16 cellular contexts compared by ENCODE assay signal in the genomic region with DNA sequence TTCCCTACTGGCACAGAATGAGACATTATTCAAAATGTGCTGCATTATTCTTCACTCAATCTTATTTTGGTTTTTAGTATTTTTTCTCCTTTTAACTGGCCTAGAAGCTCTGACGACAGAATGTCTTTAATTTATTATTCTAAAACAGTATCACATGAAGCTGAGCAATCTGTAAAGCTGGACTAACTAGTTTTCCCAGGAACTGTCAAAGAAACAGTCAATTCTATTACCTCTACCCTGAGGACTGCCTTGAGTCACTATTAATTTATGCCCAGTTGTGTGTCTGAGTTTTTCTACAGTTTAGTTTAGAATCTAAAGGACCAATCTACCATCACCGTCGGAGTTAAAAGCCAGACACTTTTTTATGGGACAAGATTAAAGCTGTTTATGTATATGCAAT. TPM values are rescaled to one million over a fixed set of nuclear protein-coding genes. Genes with fewer than 3 reads are reported as not detected.
DNase-seq lines count a peak whose midpoint lies in the region; ATAC-seq, FAIRE-seq and TF ChIP-seq lines count a peak whose summit lies in the region.
"Had no signal": no experiment of that assay in that cellular context is flagged by ENCODE, and none has a peak within 500 bp of the region (broad histone marks: within the 10 kb centered on the region; RNA-seq: fewer than 3 reads in every experiment).

No MANE protein-coding gene starts in this region.

- no peaks in the 10 kb centered on the region for H3K9me3 Mint-ChIP-seq in type B pancreatic cell
- peaks cover 0 to 2% (median 0%) of the 10 kb centered on the region in 8 donors for H3K9me3 Mint-ChIP-seq in CD4-positive, alpha-beta memory T cell
- H3K9me3 Mint-ChIP-seq: CD8-positive, alpha-beta memory T cell; H9; IgD-negative memory B cell had no signal

- DNase-seq in RWPE1 (ENCODE audit: low spot score) (peak; percentile 14), epithelial cell of prostate (ENCODE audit: low read depth, low spot score) (peak; percentile 48), keratinocyte (ENCODE audit: low read depth, low spot score) (no peak), type B pancreatic cell (ENCODE audit: extremely low spot score, unreplicated experiment) (no peak), NCI-H510A treated with DMSO at 0.1 percent for 48 hours (lab: John Stamatoyannopoulos, UW) (no peak)
- no peak for DNase-seq in CD4-positive, alpha-beta memory T cell
- DNase-seq: BE2C; CD8-positive, alpha-beta memory T cell; DMS79 treated with DMSO at 0.1 percent for 48 hours; H9; NCI-H187; NCI-H345; SJCRH30 had no signal

- no peak overlapping the region for H3K27ac ChIP-seq in RWPE1
- peak overlapping the region; percentile 72 for H3K27ac ChIP-seq in epithelial cell of prostate
- H3K27ac ChIP-seq in keratinocyte (ENCODE audit: control insufficient read depth, insufficient read depth, low read length): peak overlapping the region; percentile 77
- no peak overlapping the region for H3K27ac ChIP-seq in CD4-positive, alpha-beta memory T cell (ENCODE audit: low read depth, low read length)
- H3K27ac ChIP-seq: SJCRH30 had no signal

- H3K4me2 ChIP-seq in keratinocyte (ENCODE audit: control insufficient read depth, extremely low read depth, insufficient read depth, low read depth, low read length): peak overlapping the region; percentile 9

- H3K9ac ChIP-seq in keratinocyte (ENCODE audit: control insufficient read depth, extremely low read depth, insufficient read depth, low read length): no peak overlapping the region

- H3K79me2 ChIP-seq in keratinocyte (ENCODE audit: control insufficient read depth, insufficient read depth, low read length): peaks cover 70% of the 10 kb centered on the region

- no peaks in the 10 kb centered on the region for H3K27me3 Mint-ChIP-seq in type B pancreatic cell
- H3K27me3 Mint-ChIP-seq in CD4-positive, alpha-beta memory T cell: no peaks in the 10 kb centered on the region
- H3K27me3 Mint-ChIP-seq: CD8-positive, alpha-beta memory T cell; IgD-negative memory B cell had no signal

- intact Hi-C loops in CD4-positive, alpha-beta memory T cell (cut with micrococcal nuclease): no loop called here

- H2AFZ ChIP-seq in keratinocyte (ENCODE audit: control insufficient read depth, low read length): no peak overlapping the region

- H3K4me3 Mint-ChIP-seq in type B pancreatic cell: peak overlapping the region; percentile 67
- no peak overlapping the region for H3K4me3 Mint-ChIP-seq in CD4-positive, alpha-beta memory T cell
- H3K4me3 Mint-ChIP-seq: CD8-positive, alpha-beta memory T cell; H9; IgD-negative memory B cell had no signal

- CTCF ChIA-PET in RWPE1 (lab: Yijun Ruan, JAX): no interaction called here
- CTCF ChIA-PET in CD4-positive, alpha-beta memory T cell (lab: Charles Lee; ENCODE audit: partially characterized antibody): interaction anchor here (0.6 kb wide), 1 partner anchor 21 kb away, joined by 3 read pairs; no protein-coding TSS in a partner anchor

- TF ChIP-seq CTCF in RWPE1 (conservative IDR thresholded peaks at IDR 0.05; ENCODE audit: low read depth) (no peak), keratinocyte (optimal IDR thresholded peaks at IDR 0.05 in 1 of 3, IDR thresholded peaks at IDR 0.05 in 1 of 3, conservative IDR thresholded peaks at IDR 0.05 in 1 of 3; ENCODE audit: extremely low read depth in 1 of 3, insufficient read depth in 2 of 3, low read length in 3 of 3) (no peak), type B pancreatic cell (conservative IDR thresholded peaks at IDR 0.05) (no peak)

- peaks cover 29% of the 10 kb centered on the region for H3K4me1 ChIP-seq in keratinocyte (ENCODE audit: control insufficient read depth, extremely low read depth, insufficient read depth, low read length)
- no peaks in the 10 kb centered on the region for H3K4me1 ChIP-seq in CD4-positive, alpha-beta memory T cell (ENCODE audit: insufficient read depth, low read length)
- H3K4me1 ChIP-seq: BE2C, SJCRH30 had no signal

- H3K27me3 ChIP-seq in keratinocyte (ENCODE audit: control insufficient read depth, extremely low read depth, insufficient read depth, low read length): no peaks in the 10 kb centered on the region
- no peaks in the 10 kb centered on the region for H3K27me3 ChIP-seq in CD4-positive, alpha-beta memory T cell (ENCODE audit: insufficient read depth, low read length)
- H3K27me3 ChIP-seq: BE2C, SJCRH30 had no signal

- no peak overlapping the region for H3K4me3 ChIP-seq in keratinocyte (ENCODE audit: control insufficient read depth in 2 of 3, extremely low read depth in 1 of 3, insufficient read depth in 2 of 3, low read depth in 1 of 3, low read length in 3 of 3)
- no peak overlapping the region for H3K4me3 ChIP-seq in CD4-positive, alpha-beta memory T cell (ENCODE audit: low read length in 2 of 2)
- H3K4me3 ChIP-seq: SJCRH30 had no signal

- peaks cover 2% of the 10 kb centered on the region for H4K20me1 ChIP-seq in keratinocyte (ENCODE audit: control insufficient read depth, extremely low read depth, insufficient read depth, low read length)

- dilution Hi-C loops in keratinocyte (cut with MboI; ENCODE audit: extremely low pct_ligation_motif_present, low sequenced_read_pairs): no loop called here

- H3K36me3 ChIP-seq in keratinocyte (ENCODE audit: control insufficient read depth in 2 of 2, extremely low read depth in 1 of 2, insufficient read depth in 2 of 2, low read length in 2 of 2): peaks cover 1 to 11% of the 10 kb centered on the region in 2 experiments
- H3K36me3 ChIP-seq in CD4-positive, alpha-beta memory T cell (ENCODE audit: insufficient read depth, low read length): peaks cover 6% of the 10 kb centered on the region
- H3K36me3 ChIP-seq: BE2C, SJCRH30 had no signal

- no peak for ATAC-seq in GM18873 (IDR thresholded peaks at IDR 0.05; ENCODE audit: low FRiP score, unreplicated experiment)

- POLR2A ChIA-PET in RWPE1 (lab: Yijun Ruan, JAX; ENCODE audit: low non-redundant PET): no interaction called here
- POLR2A ChIA-PET in CD4-positive, alpha-beta memory T cell (lab: Charles Lee; ENCODE audit: partially characterized antibody): no interaction called here

- H3K4me1 Mint-ChIP-seq in type B pancreatic cell (ENCODE audit: unreplicated experiment): peaks cover 10% of the 10 kb centered on the region
- peaks cover 0 to 17% (median 14%) of the 10 kb centered on the region in 4 donors for H3K4me1 Mint-ChIP-seq in CD4-positive, alpha-beta memory T cell

- H3K27ac Mint-ChIP-seq in type B pancreatic cell: peak overlapping the region; percentile 92
- H3K27ac Mint-ChIP-seq in CD4-positive, alpha-beta memory T cell: no peak overlapping the region
- H3K27ac Mint-ChIP-seq: H9 had no signal

- H3K9me1 ChIP-seq in keratinocyte (ENCODE audit: control insufficient read depth, extremely low read depth, insufficient read depth, low read length): peaks cover 2% of the 10 kb centered on the region

- peaks cover 3% of the 10 kb centered on the region for H3K36me3 Mint-ChIP-seq in type B pancreatic cell
- peaks cover 31 to 38% of the 10 kb centered on the region in 2 donors for H3K36me3 Mint-ChIP-seq in CD4-positive, alpha-beta memory T cell

- H3K9me3 ChIP-seq in keratinocyte (ENCODE audit: control insufficient read depth, low read depth, low read length): no peaks in the 10 kb centered on the region
- no peaks in the 10 kb centered on the region for H3K9me3 ChIP-seq in CD4-positive, alpha-beta memory T cell (ENCODE audit: control insufficient read depth in 1 of 2, low read length in 2 of 2)
- H3K9me3 ChIP-seq: BE2C, SJCRH30 had no signal

- peak; percentile 61 for FAIRE-seq in keratinocyte (lab: Jason Lieb, UNC)
- FAIRE-seq: HTR-8/SVneo had no signal

RNA-seq across cellular contexts. Expression of a gene that starts 31.6 kb away (rescaled TPM):
- polyA plus RNA-seq in keratinocyte: 45.4 to 212 TPM (median 80.1 TPM) in 3 replicates
- polyA plus RNA-seq in keratinocyte (2011; ENCODE audit: low read depth): 220 TPM
- polyA plus RNA-seq in keratinocyte (2011; cell fraction: cytosol; rRNA removed): 46.4 and 76.9 TPM in 2 replicates
- polyA plus RNA-seq in keratinocyte (2011; cell fraction: nucleus; rRNA removed): 42.6 and 55.9 TPM in 2 replicates
- polyA plus RNA-seq in keratinocyte (2012; ENCODE audit: low replicate concordance): 37.7 and 50.0 TPM in 2 replicates
- polyA minus RNA-seq in keratinocyte: 18.3 to 65.2 TPM (median 48.8 TPM) in 3 replicates
- 155 TPM for polyA minus RNA-seq in keratinocyte (2011; cell fraction: cytosol; rRNA and poly(A)+ RNA removed)
- polyA minus RNA-seq in keratinocyte (2011; cell fraction: nucleus; rRNA and poly(A)+ RNA removed): 16.7 and 22.9 TPM in 2 replicates
- total RNA-seq in type B pancreatic cell (ENCODE audit: low replicate concordance): 48.8 and 100 TPM in 2 replicates
- 100 to 1,000 TPM; 107 to 108 TPM for total RNA-seq in CD4-positive, alpha-beta memory T cell
- polyA plus RNA-seq in CD4-positive, alpha-beta memory T cell: 10 to 100 TPM in 1 of 2 donors, 1 to 10 TPM in 1; 4.2 to 26.7 TPM

Comparison
In these comparisons a context has a peak if more than half of its experiments do, and no peak if none do; other contexts are left out.
1. DNase-seq: peak in RWPE1 (single experiment) and epithelial cell of prostate (single experiment); none in keratinocyte (single experiment), type B pancreatic cell (single experiment), CD4-positive, alpha-beta memory T cell (0 of 5) and NCI-H510A treated with DMSO at 0.1 percent for 48 hours (single experiment).
2. H3K27ac ChIP-seq: peak in epithelial cell of prostate (single experiment) and keratinocyte (single experiment); none in RWPE1 (single experiment) and CD4-positive, alpha-beta memory T cell (single experiment).